ENCODE assay signal across 21 cellular contexts in genomic region chr14:50605776-50606175, GRCh38.
"Had no signal": no experiment of that assay in that cellular context is flagged by ENCODE, and none has a peak within 500 bp of the region (broad histone marks: within the 10 kb centered on the region; RNA-seq: fewer than 3 reads in every experiment).

No MANE protein-coding gene starts in this region.

- H3K27ac ChIP-seq: epithelial cell of prostate, foreskin keratinocyte, left lung, pancreas, stomach, uterus had no signal

- H3K36me3 Mint-ChIP-seq: activated CD4-positive, alpha-beta memory T cell treated with anti-CD3 and anti-CD28 coated beads for 36 hours; activated naive CD8-positive, alpha-beta T cell treated with anti-CD3 and anti-CD28 coated beads for 36 hours had no signal

- DNase-seq: activated CD4-positive, alpha-beta memory T cell treated with anti-CD3 and anti-CD28 coated beads for 36 hours; activated CD4-positive, CD25-positive, alpha-beta regulatory T cell treated with anti-CD3 and anti-CD28 coated beads, Interleukin-2, amount 50 U/mL, for 72 hours; activated effector memory CD4-positive, alpha-beta T cell treated with anti-CD3 and anti-CD28 coated beads, Interleukin-2, amount 50 U/mL, for 16 hours; activated naive CD8-positive, alpha-beta T cell treated with anti-CD3 and anti-CD28 coated beads for 36 hours; activated T-cell treated with anti-CD3 and anti-CD28 coated beads, Interleukin-2, amount 50 U/mL, for 4 hours; aorta; cortex of kidney; effector memory CD4-positive, alpha-beta T cell; foreskin keratinocyte; head of caudate nucleus; islet precursor cell; left lung; pancreas; retina; stimulated activated CD4-positive, alpha-beta T cell treated with anti-CD3 and anti-CD28 coated beads, Interleukin-4, amount 100 ng/mL, for 4 hours; stomach; SW 1271; uterus had no signal

- H3K4me1 ChIP-seq: left lung, uterus had no signal

- H3K27ac Mint-ChIP-seq: activated CD4-positive, alpha-beta memory T cell treated with anti-CD3 and anti-CD28 coated beads for 36 hours; activated naive CD8-positive, alpha-beta T cell treated with anti-CD3 and anti-CD28 coated beads for 36 hours; T-helper 2 cell treated with Interferon-gamma antibody and Interleukin-4, amounts not matched to agents 5 μg/mL and 100 μg/mL, for 36 hours had no signal

- H3K27me3 Mint-ChIP-seq: activated naive CD8-positive, alpha-beta T cell treated with anti-CD3 and anti-CD28 coated beads for 36 hours had no signal

- H3K36me3 ChIP-seq: left lung, pancreas, stomach, uterus had no signal

- H3K27me3 ChIP-seq: foreskin keratinocyte, left lung, pancreas, stomach, uterus had no signal

- H3K9me3 ChIP-seq: left lung, pancreas, stomach, uterus had no signal

- ATAC-seq: activated T-cell treated with anti-CD3 and anti-CD28 coated beads, Interleukin-2, amount 50 U/mL, for 4 hours; foreskin keratinocyte; left lung; pancreas had no signal

- H3K4me3 Mint-ChIP-seq: activated CD4-positive, alpha-beta memory T cell treated with anti-CD3 and anti-CD28 coated beads for 36 hours; activated naive CD8-positive, alpha-beta T cell treated with anti-CD3 and anti-CD28 coated beads for 36 hours; activated T-cell treated with anti-CD3 and anti-CD28 coated beads, Interleukin-2, amount 50 U/mL, for 4 hours; neural crest cell; T-helper 2 cell treated with Interferon-gamma antibody and Interleukin-4, amounts not matched to agents 5 μg/mL and 100 μg/mL, for 36 hours had no signal

- H3K9me3 Mint-ChIP-seq: activated CD4-positive, alpha-beta memory T cell treated with anti-CD3 and anti-CD28 coated beads for 36 hours; activated naive CD8-positive, alpha-beta T cell treated with anti-CD3 and anti-CD28 coated beads for 36 hours; activated T-cell treated with anti-CD3 and anti-CD28 coated beads, Interleukin-2, amount 50 U/mL, for 4 hours; neural crest cell; T-helper 2 cell treated with Interferon-gamma antibody and Interleukin-4, amounts not matched to agents 5 μg/mL and 100 μg/mL, for 36 hours had no signal

- H3K4me3 ChIP-seq: left lung, pancreas, stomach, uterus had no signal
